ENCODE assay signal across 27 cellular contexts in the genomic region with DNA sequence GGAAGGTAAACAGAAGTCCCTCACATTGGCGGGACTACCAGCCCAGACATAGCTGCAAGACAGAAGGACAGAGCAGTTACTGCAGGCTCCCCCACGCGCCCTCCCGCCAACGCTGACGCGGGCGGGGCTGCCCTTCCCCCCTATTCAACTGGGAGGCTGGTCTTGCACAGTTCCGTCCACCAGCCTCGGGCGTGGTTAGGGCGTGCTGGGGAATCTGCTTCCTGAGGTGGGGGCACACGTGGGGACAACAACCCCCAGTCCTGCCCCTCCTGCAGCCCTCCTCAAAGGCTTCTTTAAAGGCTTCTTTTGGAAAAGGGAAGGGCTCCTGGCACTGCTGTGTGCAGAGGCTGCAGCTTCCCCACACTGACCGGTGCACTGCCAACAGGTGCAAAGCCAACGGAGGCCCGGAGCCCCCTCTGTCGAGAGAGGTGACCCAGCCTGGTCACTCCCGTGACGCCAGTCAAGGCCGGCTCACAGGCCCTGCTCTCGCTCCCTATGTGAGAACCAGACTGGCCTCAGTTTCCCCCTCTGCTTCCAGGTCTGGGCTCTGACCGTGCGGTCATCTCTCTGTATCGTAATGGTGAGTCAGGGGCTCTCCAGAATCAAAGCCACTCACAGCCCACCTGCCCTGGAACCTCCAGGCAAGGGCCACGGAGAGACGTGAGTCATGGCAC.
"Had no signal": no experiment of that assay in that cellular context is flagged by ENCODE, and none has a peak within 500 bp of the region (broad histone marks: within the 10 kb centered on the region; RNA-seq: fewer than 3 reads in every experiment).

No MANE protein-coding gene starts in this region.

- H3K9me3 Mint-ChIP-seq: immature natural killer cell; naive thymus-derived CD8-positive, alpha-beta T cell; nephron; neural progenitor cell; stimulated activated effector memory CD8-positive, alpha-beta T cell treated with anti-CD3 and anti-CD28 coated beads, Interleukin-12 subunit alpha, Interleukin-12 subunit beta, amount 100 ng/mL, for 72 hours; stimulated activated naive CD8-positive, alpha-beta T cell treated with anti-CD3 and anti-CD28 coated beads, Interleukin-15, Interleukin-2, amounts not matched to agents 100 ng/mL and 50 ng/mL, for 24 hours had no signal

- ATAC-seq: heart left ventricle; left colon; left lung; lower lobe of right lung; naive thymus-derived CD8-positive, alpha-beta T cell; right cardiac atrium; stimulated activated effector memory CD8-positive, alpha-beta T cell treated with anti-CD3 and anti-CD28 coated beads, Interleukin-12 subunit alpha, Interleukin-12 subunit beta, amount 100 ng/mL, for 72 hours had no signal

- H3K4me1 ChIP-seq: heart left ventricle, left lung, lower lobe of right lung, prostate gland, sigmoid colon, spleen, tibial artery, vagina had no signal

- H3K4me3 Mint-ChIP-seq: immature natural killer cell; naive thymus-derived CD8-positive, alpha-beta T cell; nephron; neural progenitor cell; stimulated activated effector memory CD8-positive, alpha-beta T cell treated with anti-CD3 and anti-CD28 coated beads, Interleukin-12 subunit alpha, Interleukin-12 subunit beta, amount 100 ng/mL, for 72 hours; stimulated activated naive CD8-positive, alpha-beta T cell treated with anti-CD3 and anti-CD28 coated beads, Interleukin-15, Interleukin-2, amounts not matched to agents 100 ng/mL and 50 ng/mL, for 24 hours had no signal

- H3K27me3 Mint-ChIP-seq: stimulated activated naive CD8-positive, alpha-beta T cell treated with anti-CD3 and anti-CD28 coated beads, Interleukin-15, Interleukin-2, amounts not matched to agents 100 ng/mL and 50 ng/mL, for 24 hours had no signal

- H3K36me3 Mint-ChIP-seq: immature natural killer cell; naive thymus-derived CD8-positive, alpha-beta T cell; neural progenitor cell; stimulated activated effector memory CD8-positive, alpha-beta T cell treated with anti-CD3 and anti-CD28 coated beads, Interleukin-12 subunit alpha, Interleukin-12 subunit beta, amount 100 ng/mL, for 72 hours had no signal

- H3K9me3 ChIP-seq: heart left ventricle, left lung, lower lobe of right lung, ovary, prostate gland, sigmoid colon, spleen, suprapubic skin, thoracic aorta, tibial artery, vagina had no signal

- H3K27ac ChIP-seq: heart left ventricle, left lung, lower lobe of right lung, neural progenitor cell, ovary, prostate gland, sigmoid colon, spleen, suprapubic skin, thoracic aorta, tibial artery, vagina had no signal

- DNase-seq: heart left ventricle; hypothalamus; immature natural killer cell; kidney; left colon; lower lobe of right lung; midbrain; naive thymus-derived CD8-positive, alpha-beta T cell; ovary; retina; right cardiac atrium; sigmoid colon; small intestine; spleen; stimulated activated CD4-positive, alpha-beta T cell treated with anti-CD3 and anti-CD28 coated beads, Interleukin-4, amount 100 ng/mL, for 24 hours; stimulated activated naive CD4-positive, alpha-beta T cell; tibial artery; trophoblast cell had no signal

- H3K36me3 ChIP-seq: left lung, lower lobe of right lung, neural progenitor cell, ovary, prostate gland, sigmoid colon, spleen, thoracic aorta, vagina had no signal

- H3K27me3 ChIP-seq: heart left ventricle, left lung, neural progenitor cell, ovary, sigmoid colon, spleen, suprapubic skin, tibial artery, vagina had no signal

- H3K27ac Mint-ChIP-seq: immature natural killer cell; naive thymus-derived CD8-positive, alpha-beta T cell; nephron; neural progenitor cell; stimulated activated effector memory CD8-positive, alpha-beta T cell treated with anti-CD3 and anti-CD28 coated beads, Interleukin-12 subunit alpha, Interleukin-12 subunit beta, amount 100 ng/mL, for 72 hours; stimulated activated naive CD8-positive, alpha-beta T cell treated with anti-CD3 and anti-CD28 coated beads, Interleukin-15, Interleukin-2, amounts not matched to agents 100 ng/mL and 50 ng/mL, for 24 hours had no signal

- H3K4me3 ChIP-seq: heart left ventricle, left lung, lower lobe of right lung, neural progenitor cell, ovary, prostate gland, sigmoid colon, spleen, suprapubic skin, thoracic aorta, tibial artery, vagina had no signal

- H3K4me1 Mint-ChIP-seq: immature natural killer cell; naive thymus-derived CD8-positive, alpha-beta T cell; stimulated activated effector memory CD8-positive, alpha-beta T cell treated with anti-CD3 and anti-CD28 coated beads, Interleukin-12 subunit alpha, Interleukin-12 subunit beta, amount 100 ng/mL, for 72 hours had no signal
